ENCODE assay signal across 32 cellular contexts in the genomic region with DNA sequence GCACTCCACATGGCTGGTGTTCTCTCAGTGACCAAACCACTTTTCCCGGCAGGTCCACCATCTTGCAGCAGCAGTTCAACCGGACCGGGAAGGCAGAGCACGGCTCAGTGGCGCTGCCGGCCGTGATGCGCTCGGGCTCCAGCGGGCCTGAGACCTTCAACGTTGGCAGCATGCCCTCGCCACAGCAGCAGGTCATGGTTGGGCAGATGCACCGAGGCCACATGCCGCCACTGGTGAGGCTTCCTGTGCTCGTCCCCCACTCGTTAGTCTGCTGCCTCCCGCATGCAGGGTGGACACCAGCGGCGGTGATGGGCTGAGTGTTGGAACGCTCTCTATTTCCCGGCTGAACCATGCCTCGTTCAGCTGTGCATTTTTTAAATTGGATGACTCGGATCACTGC.
"Had no signal": no experiment of that assay in that cellular context is flagged by ENCODE, and none has a peak within 500 bp of the region (broad histone marks: within the 10 kb centered on the region; RNA-seq: fewer than 3 reads in every experiment).

No MANE protein-coding gene starts in this region.

- H3K27ac Mint-ChIP-seq: activated B cell treated with CpG ODN at 0.5 μM for 24 hours; activated CD4-positive, alpha-beta memory T cell treated with anti-CD3 and anti-CD28 coated beads for 36 hours; activated CD4-positive, alpha-beta T cell treated with anti-CD3 and anti-CD28 coated beads for 36 hours; activated CD4-positive, alpha-beta T cell treated with anti-CD3 and anti-CD28 coated beads, Interleukin-2, amount 10 ng/mL, durations not matched to agents 24 days and 14 days; activated CD8-positive, alpha-beta memory T cell treated with anti-CD3 and anti-CD28 coated beads, Interleukin-2, amount 10 ng/mL, durations not matched to agents 7 days and 5 days; activated CD8-positive, alpha-beta T cell treated with anti-CD3 and anti-CD28 coated beads, Interleukin-2, amount 10 ng/mL, durations not matched to agents 7 days and 5 days; activated naive CD4-positive, alpha-beta T cell treated with anti-CD3 and anti-CD28 coated beads, Interleukin-2, amount 10 ng/mL, durations not matched to agents 7 days and 5 days; activated naive CD8-positive, alpha-beta T cell treated with anti-CD3 and anti-CD28 coated beads, Interleukin-2, amount 10 ng/mL, durations not matched to agents 7 days and 5 days; activated T-cell treated with anti-CD3 and anti-CD28 coated beads, Interleukin-2, amount 50 U/mL, for 24 hours; activated T-cell treated with anti-CD3 and anti-CD28 coated beads, Interleukin-2, amount 50 U/mL, for 72 hours; T-helper 17 cell; T-helper 2 cell treated with Interferon-gamma antibody and Interleukin-4, amounts not matched to agents 5 μg/mL and 100 μg/mL, for 36 hours had no signal

- H3K27me3 Mint-ChIP-seq: activated B cell treated with CpG ODN at 0.5 μM for 24 hours; activated CD4-positive, alpha-beta memory T cell treated with anti-CD3 and anti-CD28 coated beads for 36 hours; activated CD4-positive, alpha-beta T cell treated with anti-CD3 and anti-CD28 coated beads for 36 hours; activated CD4-positive, alpha-beta T cell treated with anti-CD3 and anti-CD28 coated beads, Interleukin-2, amount 10 ng/mL, durations not matched to agents 24 days and 14 days; activated CD8-positive, alpha-beta memory T cell treated with anti-CD3 and anti-CD28 coated beads, Interleukin-2, amount 10 ng/mL, durations not matched to agents 7 days and 5 days; activated naive CD4-positive, alpha-beta T cell treated with anti-CD3 and anti-CD28 coated beads, Interleukin-2, amount 10 ng/mL, durations not matched to agents 7 days and 5 days; activated naive CD8-positive, alpha-beta T cell treated with anti-CD3 and anti-CD28 coated beads, Interleukin-2, amount 10 ng/mL, durations not matched to agents 7 days and 5 days; activated T-cell treated with anti-CD3 and anti-CD28 coated beads, Interleukin-2, amount 50 U/mL, for 24 hours; brain had no signal

- H3K4me3 ChIP-seq: ascending aorta, breast epithelium, cardiac muscle cell, colonic mucosa had no signal

- H3K4me1 ChIP-seq: ascending aorta, breast epithelium, colonic mucosa had no signal

- H3K9me3 ChIP-seq: ascending aorta, breast epithelium, colonic mucosa had no signal

- H3K27me3 ChIP-seq: ascending aorta, breast epithelium, cardiac muscle cell, colonic mucosa had no signal

- H3K36me3 Mint-ChIP-seq: activated CD4-positive, alpha-beta memory T cell treated with anti-CD3 and anti-CD28 coated beads for 36 hours; activated CD8-positive, alpha-beta memory T cell treated with anti-CD3 and anti-CD28 coated beads, Interleukin-2, amount 10 ng/mL, durations not matched to agents 7 days and 5 days; activated naive CD4-positive, alpha-beta T cell treated with anti-CD3 and anti-CD28 coated beads, Interleukin-2, amount 10 ng/mL, durations not matched to agents 7 days and 5 days; activated naive CD4-positive, alpha-beta T cell treated with anti-CD3 and anti-CD28 coated beads, Interleukin-2, amount 50 U/mL, for 72 hours; activated naive CD8-positive, alpha-beta T cell treated with anti-CD3 and anti-CD28 coated beads, Interleukin-2, amount 10 ng/mL, durations not matched to agents 7 days and 5 days had no signal

- H3K36me3 ChIP-seq: breast epithelium, colonic mucosa had no signal

- DNase-seq: activated B cell treated with CpG ODN at 0.5 μM for 24 hours; activated CD4-positive, alpha-beta memory T cell treated with anti-CD3 and anti-CD28 coated beads for 36 hours; activated CD4-positive, alpha-beta T cell treated with anti-CD3 and anti-CD28 coated beads for 36 hours; activated CD4-positive, alpha-beta T cell treated with anti-CD3 and anti-CD28 coated beads, Interleukin-2, amount 10 ng/mL, durations not matched to agents 24 days and 14 days; activated CD4-positive, CD25-positive, alpha-beta regulatory T cell treated with anti-CD3 and anti-CD28 coated beads, Interleukin-2, amount 50 U/mL, for 72 hours; activated CD8-positive, alpha-beta memory T cell treated with anti-CD3 and anti-CD28 coated beads, Interleukin-2, amount 10 ng/mL, durations not matched to agents 7 days and 5 days; activated CD8-positive, alpha-beta memory T cell treated with anti-CD3 and anti-CD28 coated beads, Interleukin-2, amount 50 U/mL, for 4 hours; activated CD8-positive, alpha-beta T cell treated with anti-CD3 and anti-CD28 coated beads, Interleukin-2, amount 10 ng/mL, durations not matched to agents 7 days and 5 days; activated gamma-delta T cell; activated naive CD4-positive, alpha-beta T cell; activated naive CD4-positive, alpha-beta T cell treated with anti-CD3 and anti-CD28 coated beads, Interleukin-2, amount 10 ng/mL, durations not matched to agents 7 days and 5 days; activated naive CD8-positive, alpha-beta T cell treated with anti-CD3 and anti-CD28 coated beads, Interleukin-2, amount 10 ng/mL, durations not matched to agents 7 days and 5 days; activated T-cell treated with anti-CD3 and anti-CD28 coated beads for 4 hours; activated T-cell treated with anti-CD3 and anti-CD28 coated beads, Interleukin-2, amount 50 U/mL, for 24 hours; activated T-cell treated with anti-CD3 and anti-CD28 coated beads, Interleukin-2, amount 50 U/mL, for 72 hours; central memory CD4-positive, alpha-beta T cell; cerebellar nuclear complex; colonic mucosa; effector CD8-positive, alpha-beta T cell; foreskin fibroblast; head of caudate nucleus; T-helper 1 cell; T-helper 17 cell; T1000; WERI-Rb-1 had no signal

- ATAC-seq: activated CD4-positive, alpha-beta T cell treated with anti-CD3 and anti-CD28 coated beads for 36 hours; activated CD8-positive, alpha-beta memory T cell treated with anti-CD3 and anti-CD28 coated beads, Interleukin-2, amount 10 ng/mL, durations not matched to agents 7 days and 5 days; activated CD8-positive, alpha-beta T cell treated with anti-CD3 and anti-CD28 coated beads, Interleukin-2, amount 10 ng/mL, durations not matched to agents 7 days and 5 days; activated naive CD4-positive, alpha-beta T cell treated with anti-CD3 and anti-CD28 coated beads, Interleukin-2, amount 50 U/mL, for 72 hours; activated T-cell treated with anti-CD3 and anti-CD28 coated beads, Interleukin-2, amount 50 U/mL, for 72 hours; esophagus mucosa; T-helper 17 cell had no signal

- H3K9me3 Mint-ChIP-seq: activated B cell treated with CpG ODN at 0.5 μM for 24 hours; activated CD4-positive, alpha-beta memory T cell treated with anti-CD3 and anti-CD28 coated beads for 36 hours; activated CD4-positive, alpha-beta T cell treated with anti-CD3 and anti-CD28 coated beads, Interleukin-2, amount 10 ng/mL, durations not matched to agents 24 days and 14 days; activated naive CD4-positive, alpha-beta T cell treated with anti-CD3 and anti-CD28 coated beads, Interleukin-2, amount 10 ng/mL, durations not matched to agents 7 days and 5 days; activated naive CD4-positive, alpha-beta T cell treated with anti-CD3 and anti-CD28 coated beads, Interleukin-2, amount 50 U/mL, for 72 hours; activated naive CD8-positive, alpha-beta T cell treated with anti-CD3 and anti-CD28 coated beads, Interleukin-2, amount 10 ng/mL, durations not matched to agents 7 days and 5 days; activated T-cell treated with anti-CD3 and anti-CD28 coated beads, Interleukin-2, amount 50 U/mL, for 24 hours; activated T-cell treated with anti-CD3 and anti-CD28 coated beads, Interleukin-2, amount 50 U/mL, for 72 hours; brain; T-helper 2 cell treated with Interferon-gamma antibody and Interleukin-4, amounts not matched to agents 5 μg/mL and 100 μg/mL, for 36 hours had no signal

- H3K4me1 Mint-ChIP-seq: activated B cell treated with CpG ODN at 0.5 μM for 24 hours; activated CD4-positive, alpha-beta T cell treated with anti-CD3 and anti-CD28 coated beads for 36 hours; activated CD4-positive, alpha-beta T cell treated with anti-CD3 and anti-CD28 coated beads, Interleukin-2, amount 10 ng/mL, durations not matched to agents 24 days and 14 days; activated CD8-positive, alpha-beta memory T cell treated with anti-CD3 and anti-CD28 coated beads, Interleukin-2, amount 10 ng/mL, durations not matched to agents 7 days and 5 days; activated naive CD4-positive, alpha-beta T cell treated with anti-CD3 and anti-CD28 coated beads, Interleukin-2, amount 10 ng/mL, durations not matched to agents 7 days and 5 days; activated naive CD8-positive, alpha-beta T cell treated with anti-CD3 and anti-CD28 coated beads, Interleukin-2, amount 10 ng/mL, durations not matched to agents 7 days and 5 days; brain; T-helper 17 cell had no signal

- H3K27ac ChIP-seq: ascending aorta, breast epithelium, colonic mucosa, WERI-Rb-1 had no signal

- H3K4me3 Mint-ChIP-seq: activated B cell treated with CpG ODN at 0.5 μM for 24 hours; activated CD4-positive, alpha-beta memory T cell treated with anti-CD3 and anti-CD28 coated beads for 36 hours; activated CD4-positive, alpha-beta T cell treated with anti-CD3 and anti-CD28 coated beads for 36 hours; activated CD4-positive, alpha-beta T cell treated with anti-CD3 and anti-CD28 coated beads, Interleukin-2, amount 10 ng/mL, durations not matched to agents 24 days and 14 days; activated CD8-positive, alpha-beta memory T cell treated with anti-CD3 and anti-CD28 coated beads, Interleukin-2, amount 10 ng/mL, durations not matched to agents 7 days and 5 days; activated CD8-positive, alpha-beta T cell treated with anti-CD3 and anti-CD28 coated beads, Interleukin-2, amount 10 ng/mL, durations not matched to agents 7 days and 5 days; activated naive CD4-positive, alpha-beta T cell treated with anti-CD3 and anti-CD28 coated beads, Interleukin-2, amount 10 ng/mL, durations not matched to agents 7 days and 5 days; activated naive CD8-positive, alpha-beta T cell treated with anti-CD3 and anti-CD28 coated beads, Interleukin-2, amount 10 ng/mL, durations not matched to agents 7 days and 5 days; activated T-cell treated with anti-CD3 and anti-CD28 coated beads, Interleukin-2, amount 50 U/mL, for 24 hours; activated T-cell treated with anti-CD3 and anti-CD28 coated beads, Interleukin-2, amount 50 U/mL, for 72 hours; brain; T-helper 17 cell; T-helper 2 cell treated with Interferon-gamma antibody and Interleukin-4, amounts not matched to agents 5 μg/mL and 100 μg/mL, for 36 hours had no signal
